Comparison of ENCODE assay signal across 20 cellular contexts in the genomic region with DNA sequence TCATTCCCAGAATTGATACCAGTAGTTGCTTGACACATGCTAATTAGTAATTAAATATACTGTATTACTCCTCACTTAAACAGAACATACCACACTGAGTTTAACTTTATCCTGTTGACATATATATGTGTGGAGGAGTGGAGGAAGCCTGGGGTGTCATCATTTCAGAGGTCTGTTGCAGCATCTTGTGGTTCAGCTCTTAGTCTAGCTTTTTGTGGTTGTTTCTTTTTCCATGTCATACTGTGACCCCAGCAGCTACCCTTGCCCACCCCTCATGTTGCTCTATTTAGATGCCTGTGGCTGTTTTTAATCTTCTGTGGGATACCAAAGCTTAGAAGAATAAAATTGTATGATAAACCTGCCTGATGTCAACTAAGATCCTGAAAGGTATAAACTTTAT.
DNase-seq lines count a peak whose midpoint lies in the region; ATAC-seq and TF ChIP-seq lines count a peak whose summit lies in the region.
"Had no signal": no experiment of that assay in that cellular context is flagged by ENCODE, and none has a peak within 500 bp of the region (broad histone marks: within the 10 kb centered on the region; RNA-seq: fewer than 3 reads in every experiment).

No MANE protein-coding gene starts in this region.

- no peak overlapping the region for H3K4me2 ChIP-seq in OCI-LY7 (ENCODE audit: low read length)

- POLR2A ChIA-PET in OCI-LY7 (lab: Charles Lee) = no interaction called here

- BruUV-seq in OCI-LY7 (replicated peaks; lab: Mats Ljungman, UMichigan) = no TSS peak

- H3K4me1 ChIP-seq in upper lobe of right lung (peaks cover 21% of the 10 kb centered on the region), OCI-LY7 (ENCODE audit: insufficient read depth, low read length, poor library complexity, severe bottlenecking) (no peaks in the 10 kb centered on the region)

- H3K79me2 ChIP-seq in OCI-LY7 (ENCODE audit: insufficient read depth, low read depth, low read length) = no peaks in the 10 kb centered on the region

- CTCF ChIA-PET in OCI-LY7 (lab: Charles Lee; ENCODE audit: unreplicated experiment) = no interaction called here

- no peak overlapping the region for H2AFZ ChIP-seq in OCI-LY7 (ENCODE audit: low read length)

- no peak overlapping the region for H3K4me3 ChIP-seq in choroid plexus epithelial cell (ENCODE audit: low read depth, low read length)
- no peak overlapping the region for H3K4me3 ChIP-seq in upper lobe of right lung
- H3K4me3 ChIP-seq in OCI-LY7 (ENCODE audit: low read depth, low read length, poor library complexity, severe bottlenecking) = no peak overlapping the region
- H3K4me3 ChIP-seq: ascending aorta, coronary artery, gastroesophageal sphincter, left lung, thoracic aorta had no signal

- TF ChIP-seq CTCF in choroid plexus epithelial cell (conservative IDR thresholded peaks at IDR 0.05; ENCODE audit: low read depth, low read length) (no peak), upper lobe of right lung (IDR thresholded peaks at IDR 0.05) (no peak), OCI-LY7 (conservative IDR thresholded peaks at IDR 0.05; ENCODE audit: low read length) (no peak)

- intact Hi-C loops in upper lobe of right lung (cut with DNase I) = no loop called here
- intact Hi-C loops in OCI-LY7 (cut with micrococcal nuclease; ENCODE audit: unreplicated experiment) = no loop called here

- no peak overlapping the region for H3K27ac ChIP-seq in upper lobe of right lung
- H3K27ac ChIP-seq in OCI-LY7 (ENCODE audit: low read depth, low read length, poor library complexity, severe bottlenecking) = no peak overlapping the region
- H3K27ac ChIP-seq: ascending aorta, coronary artery, gastroesophageal sphincter, left lung, thoracic aorta had no signal

- peak; percentile 63 for ATAC-seq in upper lobe of right lung
- ATAC-seq: activated CD4-positive, alpha-beta T cell treated with anti-CD3 and anti-CD28 coated beads for 36 hours; gastroesophageal sphincter; left lung had no signal

- no peaks in the 10 kb centered on the region for H3K27me3 ChIP-seq in upper lobe of right lung
- H3K27me3 ChIP-seq: ascending aorta, gastroesophageal sphincter, left lung had no signal

- no peaks in the 10 kb centered on the region for H3K9me3 ChIP-seq in upper lobe of right lung
- no peaks in the 10 kb centered on the region for H3K9me3 ChIP-seq in OCI-LY7 (ENCODE audit: low read length)
- H3K9me3 ChIP-seq: ascending aorta, gastroesophageal sphincter, left lung, thoracic aorta had no signal

- H3K36me3 ChIP-seq in upper lobe of right lung (no peaks in the 10 kb centered on the region), OCI-LY7 (ENCODE audit: insufficient read depth, low read length) (no peaks in the 10 kb centered on the region)
- H3K36me3 ChIP-seq: ascending aorta, gastroesophageal sphincter, left lung, thoracic aorta had no signal

- no peaks in the 10 kb centered on the region for H3K9me2 ChIP-seq in OCI-LY7 (ENCODE audit: insufficient read depth, low read length)

- DNase-seq in HCEC 1CT = peak; percentile 18
- peak; percentile 69 for DNase-seq in NOMO-1 treated with dmso at 0.1 percent for 144 hours (lab: John Stamatoyannopoulos, UW; ENCODE audit: unreplicated experiment)
- DNase-seq in choroid plexus epithelial cell (ENCODE audit: low read depth) = peak; percentile 66
- DNase-seq in upper lobe of right lung = no peak
- no peak for DNase-seq in activated effector memory CD4-positive, alpha-beta T cell treated with Interleukin-2 at 50 U/mL for 16 hours
- DNase-seq in OCI-LY7 (ENCODE audit: low spot score) = no peak
- DNase-seq in stimulated activated CD4-positive, alpha-beta T cell treated with anti-CD3 and anti-CD28 coated beads, Interleukin-2, amount 100 ng/mL, for 48 hours = no peak
- DNase-seq: activated CD4-positive, alpha-beta T cell treated with anti-CD3 and anti-CD28 coated beads for 36 hours; activated CD8-positive, alpha-beta memory T cell treated with anti-CD3 and anti-CD28 coated beads, Interleukin-2, amount 50 U/mL, for 48 hours; activated naive CD4-positive, alpha-beta T cell; C1 segment of cervical spinal cord; Karpas-422; left lung; NCI-H1930; NCI-H510A treated with DMSO at 0.1 percent for 48 hours; T1000 had no signal

- no peaks in the 10 kb centered on the region for H4K20me1 ChIP-seq in OCI-LY7 (ENCODE audit: insufficient read depth, low read length)

Comparison
In these comparisons a context has a peak if more than half of its experiments do, and no peak if none do; other contexts are left out.
1. DNase-seq: peak in HCEC 1CT (single experiment), NOMO-1 treated with dmso at 0.1 percent for 144 hours (single experiment) and choroid plexus epithelial cell (single experiment); none in upper lobe of right lung (single experiment), activated effector memory CD4-positive, alpha-beta T cell treated with Interleukin-2 at 50 U/mL for 16 hours (single experiment), OCI-LY7 (single experiment) and stimulated activated CD4-positive, alpha-beta T cell treated with anti-CD3 and anti-CD28 coated beads, Interleukin-2, amount 100 ng/mL, for 48 hours (0 of 2).